ENCODE assay signal across 1 cellular context in genomic region chr9:251398-251797, GRCh38.
TF ChIP-seq lines count a peak whose summit lies in the region.

No MANE protein-coding gene starts in this region.

TF ChIP-seq in K562, 482 proteins besides CTCF, POLR2A, EP300 and RAD21 (continued from another document and continues in another):
- TF ChIP-seq POLR3G (IDR thresholded peaks at IDR 0.05; ENCODE audit: extremely low read depth, insufficient read length, insufficient replicate concordance) = no peak
- TF ChIP-seq FOXK2 (conservative IDR thresholded peaks at IDR 0.05 in 1 of 2, IDR thresholded peaks at IDR 0.05 in 1 of 2; ENCODE audit: low read depth in 2 of 2) = peak in 1 of 2 experiments; percentile 53; a peak in 1 of 4 replicates
- no peak for TF ChIP-seq NFYB (IDR thresholded peaks at IDR 0.05; ENCODE audit: extremely low read depth, insufficient read length)
- TF ChIP-seq HOXB6 (CRISPR knock-in tag; IDR thresholded peaks at IDR 0.05; ENCODE audit: borderline replicate concordance) = no peak
- TF ChIP-seq GTF2F1 (IDR thresholded peaks at IDR 0.05; ENCODE audit: low read depth, low read length) = no peak
- TF ChIP-seq KAT8 (IDR thresholded peaks at IDR 0.05; ENCODE audit: low read depth) = no peak
- TF ChIP-seq ZNF253 (CRISPR knock-in tag; conservative IDR thresholded peaks at IDR 0.05) = no peak
- TF ChIP-seq ZBTB9 (CRISPR knock-in tag; IDR thresholded peaks at IDR 0.05) = no peak; the same call in none of the 2 replicates
- TF ChIP-seq PRMT5 (CRISPR knock-in tag; IDR thresholded peaks at IDR 0.05) = no peak
- TF ChIP-seq MCM2 (IDR thresholded peaks at IDR 0.05; ENCODE audit: low read depth) = no peak
- TF ChIP-seq ZFX (CRISPR knock-in tag; IDR thresholded peaks at IDR 0.05) = no peak
- no peak for TF ChIP-seq NR2C1 (IDR thresholded peaks at IDR 0.05)
- peak; percentile 37; the same call in 1 of the 2 replicates for TF ChIP-seq NR2C1 (tag; IDR thresholded peaks at IDR 0.05)
- TF ChIP-seq TRIM24 (IDR thresholded peaks at IDR 0.05) = peak in 1 of 2 experiments; percentile 80; a peak in 2 of 4 replicates
- TF ChIP-seq CTCFL (IDR thresholded peaks at IDR 0.05; ENCODE audit: borderline replicate concordance, insufficient read depth, low read depth, low read length, poor library complexity, severe bottlenecking) = no peak
- TF ChIP-seq ZNF785 (CRISPR knock-in tag; IDR thresholded peaks at IDR 0.05) = no peak
- no peak for TF ChIP-seq ZNF507 (tag; conservative IDR thresholded peaks at IDR 0.05)
- TF ChIP-seq SAFB2 (IDR thresholded peaks at IDR 0.05; ENCODE audit: borderline replicate concordance, low read depth, low read length, severe bottlenecking) = no peak
- no peak for TF ChIP-seq NFRKB (IDR thresholded peaks at IDR 0.05; ENCODE audit: low read depth)
- TF ChIP-seq ASH1L (IDR thresholded peaks at IDR 0.05; ENCODE audit: borderline replicate concordance, low read depth, partially characterized antibody) = no peak
- TF ChIP-seq BRCA1 (IDR thresholded peaks at IDR 0.05) = no peak
- no peak for TF ChIP-seq BRCA1 (CRISPR knock-in tag; IDR thresholded peaks at IDR 0.05)
- TF ChIP-seq PBX2 (CRISPR knock-in tag; IDR thresholded peaks at IDR 0.05; ENCODE audit: low read depth) = no peak
- no peak for TF ChIP-seq PBX2 (tag; conservative IDR thresholded peaks at IDR 0.05; ENCODE audit: low read depth)
- no peak for TF ChIP-seq ZNF75A (CRISPR knock-in tag; IDR thresholded peaks at IDR 0.05)
- no peak for TF ChIP-seq E4F1 (CRISPR knock-in tag; IDR thresholded peaks at IDR 0.05; ENCODE audit: borderline replicate concordance)
- no peak for TF ChIP-seq NFXL1 (CRISPR knock-in tag; IDR thresholded peaks at IDR 0.05)
- TF ChIP-seq ETV5 (CRISPR knock-in tag; IDR thresholded peaks at IDR 0.05; ENCODE audit: low read depth) = no peak
- TF ChIP-seq SRSF7 (optimal IDR thresholded peaks at IDR 0.05; ENCODE audit: low read depth, low read length) = no peak
- TF ChIP-seq ZNF830 (CRISPR knock-in tag; IDR thresholded peaks at IDR 0.05) = no peak
- TF ChIP-seq HDAC3 (IDR thresholded peaks at IDR 0.05; ENCODE audit: borderline replicate concordance, partially characterized antibody) = peak; percentile 82
- no peak for TF ChIP-seq PTBP1 (IDR thresholded peaks at IDR 0.05; ENCODE audit: low read depth, low read length)
- no peak for TF ChIP-seq ILK (tag; IDR thresholded peaks at IDR 0.05; ENCODE audit: borderline replicate concordance, low read depth)
- TF ChIP-seq FOXJ2 (tag; IDR thresholded peaks at IDR 0.05) = no peak
- no peak for TF ChIP-seq MIER1 (IDR thresholded peaks at IDR 0.05; ENCODE audit: low read depth)
- TF ChIP-seq MYNN (IDR thresholded peaks at IDR 0.05) = peak; percentile 46; the same call in 1 of the 2 replicates
- TF ChIP-seq MYNN (CRISPR knock-in tag; IDR thresholded peaks at IDR 0.05) = no peak
- TF ChIP-seq SP1 (CRISPR knock-in tag; IDR thresholded peaks at IDR 0.05) = no peak
- no peak for TF ChIP-seq ZNF586 (CRISPR knock-in tag; conservative IDR thresholded peaks at IDR 0.05)
- no peak for TF ChIP-seq ZFP30 (CRISPR knock-in tag; IDR thresholded peaks at IDR 0.05; ENCODE audit: borderline replicate concordance)
- TF ChIP-seq ZNF143 (CRISPR knock-in tag; IDR thresholded peaks at IDR 0.05) = no peak
- peak; percentile 28 for TF ChIP-seq TAF1 (IDR thresholded peaks at IDR 0.05; ENCODE audit: control insufficient read depth, extremely low read depth, insufficient read depth, low read length, severe bottlenecking)
- no peak for TF ChIP-seq STAG1 (CRISPR knock-in tag; IDR thresholded peaks at IDR 0.05; ENCODE audit: borderline replicate concordance)
- TF ChIP-seq KLF16 (IDR thresholded peaks at IDR 0.05) = peak; percentile 69
- no peak for TF ChIP-seq ZSCAN32 (CRISPR knock-in tag; IDR thresholded peaks at IDR 0.05)
- TF ChIP-seq SMARCB1 (IDR thresholded peaks at IDR 0.05; ENCODE audit: insufficient read length, low read depth) = no peak
- TF ChIP-seq GTF2E2 (tag; IDR thresholded peaks at IDR 0.05) = no peak
- no peak for TF ChIP-seq ZNF707 (CRISPR knock-in tag; conservative IDR thresholded peaks at IDR 0.05)
- peak in 1 of 2 experiments; percentile 78; a peak in 2 of 4 replicates for TF ChIP-seq TEAD1 (CRISPR knock-in tag; IDR thresholded peaks at IDR 0.05)
- TF ChIP-seq L3MBTL2 (IDR thresholded peaks at IDR 0.05) = peak; percentile 74
- no peak for TF ChIP-seq ZNF444 (CRISPR knock-in tag; IDR thresholded peaks at IDR 0.05)
- no peak for TF ChIP-seq ZNF609 (CRISPR knock-in tag; IDR thresholded peaks at IDR 0.05; ENCODE audit: borderline replicate concordance)
- TF ChIP-seq YBX1 (IDR thresholded peaks at IDR 0.05) = no peak
- TF ChIP-seq SREBF1 (IDR thresholded peaks at IDR 0.05; ENCODE audit: borderline replicate concordance, low read depth, low read length) = no peak
- no peak for TF ChIP-seq AFF1 (IDR thresholded peaks at IDR 0.05; ENCODE audit: low read depth in 1 of 2, partially characterized antibody in 2 of 2)
- no peak for TF ChIP-seq PURB (CRISPR knock-in tag; IDR thresholded peaks at IDR 0.05; ENCODE audit: low read depth)
- TF ChIP-seq ZNF121 (CRISPR knock-in tag; conservative IDR thresholded peaks at IDR 0.05) = no peak
- no peak for TF ChIP-seq ESRRA (IDR thresholded peaks at IDR 0.05; ENCODE audit: borderline replicate concordance, low read depth)
- TF ChIP-seq ZNF431 (CRISPR knock-in tag; IDR thresholded peaks at IDR 0.05) = no peak
- TF ChIP-seq MBD2 (IDR thresholded peaks at IDR 0.05; ENCODE audit: borderline replicate concordance, low read depth) = peak; percentile 58
- TF ChIP-seq SMARCA5 (IDR thresholded peaks at IDR 0.05) = no peak
- no peak for TF ChIP-seq IRF2 (CRISPR knock-in tag; IDR thresholded peaks at IDR 0.05)
